In the genomic region with DNA sequence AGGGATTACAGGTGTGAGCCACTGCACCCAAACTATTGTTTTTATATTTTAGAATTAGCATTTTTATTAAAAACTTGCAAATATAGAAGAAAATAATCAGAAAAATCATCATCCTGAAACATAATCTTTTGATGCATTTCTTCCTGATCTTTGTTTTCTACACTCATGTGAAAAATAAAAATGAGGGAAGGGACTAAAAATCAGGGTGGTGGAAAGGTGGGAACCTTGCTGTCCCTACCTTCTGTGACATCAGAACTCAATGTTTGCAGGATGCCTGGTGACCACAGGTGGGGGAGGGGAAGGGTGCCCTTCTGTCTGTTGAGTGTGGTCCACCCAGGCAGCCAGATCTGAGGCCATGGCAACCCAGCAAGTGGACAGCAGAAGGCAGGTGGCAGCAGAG, we compare ENCODE assay signal across 30 cellular contexts. TPM values are rescaled to one million over a fixed set of nuclear protein-coding genes. Genes with fewer than 3 reads are reported as not detected.
DNase-seq lines count a peak whose midpoint lies in the region; ATAC-seq and TF ChIP-seq lines count a peak whose summit lies in the region.
"Had no signal": no experiment of that assay in that cellular context is flagged by ENCODE, and none has a peak within 500 bp of the region (broad histone marks: within the 10 kb centered on the region; RNA-seq: fewer than 3 reads in every experiment).

Gene SMIM23 (plus strand): TSS at position 301 of the 400 bp plus-strand sequence. CDS start 55 bp downstream, at position 356.

- H3K79me1 ChIP-seq in neuronal stem cell (ENCODE audit: low read depth, low read length): no peaks in the 10 kb centered on the region

- H3K4me1 Mint-ChIP-seq in chondrocyte (ENCODE audit: low read depth): peaks cover 3% of the 10 kb centered on the region
- H3K4me1 Mint-ChIP-seq: IgD-negative memory B cell, T-cell had no signal

- H3K27me3 Mint-ChIP-seq in chondrocyte (ENCODE audit: low read depth): peaks cover 18% of the 10 kb centered on the region

- peak within 1 kb of the TSS; percentile 63 for H2AK5ac ChIP-seq in neuronal stem cell (ENCODE audit: low read depth, low read length)

- no peak within 1 kb of the TSS for H2BK120ac ChIP-seq in neuronal stem cell (ENCODE audit: low read depth, low read length)

- peak within 1 kb of the TSS; percentile 6 for H2BK12ac ChIP-seq in neuronal stem cell (ENCODE audit: low read length)

- H3K9me3 Mint-ChIP-seq in chondrocyte (ENCODE audit: low read depth): no peaks in the 10 kb centered on the region
- H3K9me3 Mint-ChIP-seq: CD4-positive, alpha-beta T cell; T-cell had no signal

- no peak within 1 kb of the TSS for H2AFZ ChIP-seq in neuronal stem cell (ENCODE audit: low read length)

- no peak for TF ChIP-seq CTCF in coronary artery (IDR thresholded peaks at IDR 0.05)
- TF ChIP-seq CTCF in chondrocyte (IDR thresholded peaks at IDR 0.05): no peak

- H3K14ac ChIP-seq in neuronal stem cell (ENCODE audit: low read length): peak within 1 kb of the TSS; percentile 57

- no peaks in the 10 kb centered on the region for H3K9me3 ChIP-seq in neuronal stem cell (replicated peaks in 1 of 2; ENCODE audit: control insufficient read depth in 2 of 2, insufficient read depth in 1 of 2, low read depth in 1 of 2, low read length in 2 of 2)
- H3K9me3 ChIP-seq: A549 had no signal

- ATAC-seq in GM21360 (IDR thresholded peaks at IDR 0.05; ENCODE audit: unreplicated experiment): no peak
- ATAC-seq: A549, GM12878, HCT116, T-cell had no signal

- H4K91ac ChIP-seq in neuronal stem cell (ENCODE audit: low read depth, low read length, poor library complexity): no peak within 1 kb of the TSS

- peak; percentile 75 for DNase-seq in COLO668 (lab: John Stamatoyannopoulos, UW; ENCODE audit: unreplicated experiment)
- peak; percentile 76 for DNase-seq in DMS53 treated with DMSO at 0.1 percent for 48 hours (lab: John Stamatoyannopoulos, UW; ENCODE audit: unreplicated experiment)
- peak; percentile 39 for DNase-seq in NCI-H510A treated with DMSO at 0.1 percent for 48 hours (lab: John Stamatoyannopoulos, UW)
- DNase-seq in neuronal stem cell (ENCODE audit: low spot score): no peak
- no peak for DNase-seq in coronary artery (ENCODE audit: low spot score)
- DNase-seq in chondrocyte (ENCODE audit: low spot score): no peak
- DNase-seq: AML-193; CD4-positive, alpha-beta T cell; COR-L47; DMS79; EL; GDM1; MM.1S; NCI-H1436; NCI-H1930; NCI-H345; NCI-H524 treated with DMSO at 0.1 percent for 48 hours; Right ventricle myocardium superior; RPMI8226; T-cell had no signal

- H3K4me3 Mint-ChIP-seq in chondrocyte (ENCODE audit: unreplicated experiment): no peak within 1 kb of the TSS
- H3K4me3 Mint-ChIP-seq: CD4-positive, alpha-beta T cell; IgD-negative memory B cell; T-cell had no signal

- no peaks in the 10 kb centered on the region for H3K36me3 Mint-ChIP-seq in chondrocyte (ENCODE audit: low read depth)
- H3K36me3 Mint-ChIP-seq: IgD-negative memory B cell, T-cell had no signal

- H3K4me1 ChIP-seq in neuronal stem cell (ENCODE audit: control insufficient read depth in 2 of 2, insufficient read depth in 1 of 2, low read depth in 1 of 2, low read length in 2 of 2): no peaks in the 10 kb centered on the region
- H3K4me1 ChIP-seq: BLaER1 treated with 17β-estradiol and CSF1 and Interleukin-3, amounts not matched to agents 10 nM and 100 nM had no signal

- H3K18ac ChIP-seq in neuronal stem cell (ENCODE audit: low read length): no peak within 1 kb of the TSS

- no peak within 1 kb of the TSS for H3K4ac ChIP-seq in neuronal stem cell (ENCODE audit: low read length)

- no peak within 1 kb of the TSS for H3K4me3 ChIP-seq in neuronal stem cell (ENCODE audit: low read length in 2 of 2)
- no peak within 1 kb of the TSS for H3K4me3 ChIP-seq in coronary artery
- H3K4me3 ChIP-seq: A549; BLaER1 treated with 17β-estradiol and CSF1 and Interleukin-3, amounts not matched to agents 10 nM and 100 nM; GM12878 had no signal

- no peak within 1 kb of the TSS for H2BK15ac ChIP-seq in neuronal stem cell (ENCODE audit: low read length)

- H3K23ac ChIP-seq in neuronal stem cell (ENCODE audit: low read depth, low read length, poor library complexity): no peak within 1 kb of the TSS

- peak within 1 kb of the TSS; percentile 30 for H3K9ac ChIP-seq in neuronal stem cell (ENCODE audit: low read depth, low read length, poor library complexity)
- H3K9ac ChIP-seq: BLaER1 treated with 17β-estradiol and CSF1 and Interleukin-3, amounts not matched to agents 10 nM and 100 nM; KMS-11 had no signal

- H3K27ac ChIP-seq in neuronal stem cell (replicated peaks; ENCODE audit: low read length) (no peak within 1 kb of the TSS), coronary artery (no peak within 1 kb of the TSS)
- H3K27ac ChIP-seq: A549; BLaER1 treated with 17β-estradiol and CSF1 and Interleukin-3, amounts not matched to agents 10 nM and 100 nM; KMS-11 had no signal

- no peak within 1 kb of the TSS for H3K27ac Mint-ChIP-seq in chondrocyte (ENCODE audit: unreplicated experiment)
- H3K27ac Mint-ChIP-seq: CD4-positive, alpha-beta T cell; IgD-negative memory B cell; T-cell had no signal

- no peak within 1 kb of the TSS for H3K4me2 ChIP-seq in neuronal stem cell (ENCODE audit: insufficient read depth, low read length, poor library complexity, severe bottlenecking)
- H3K4me2 ChIP-seq: A549; BLaER1 treated with 17β-estradiol and CSF1 and Interleukin-3, amounts not matched to agents 10 nM and 100 nM; KMS-11 had no signal

- H3K27me3 ChIP-seq in neuronal stem cell (ENCODE audit: control insufficient read depth in 3 of 3, insufficient read depth in 3 of 3, low read depth in 1 of 3, low read length in 3 of 3): no peaks in the 10 kb centered on the region
- H3K27me3 ChIP-seq: BLaER1 treated with 17β-estradiol and CSF1 and Interleukin-3, amounts not matched to agents 10 nM and 100 nM had no signal

- H2BK5ac ChIP-seq in neuronal stem cell (ENCODE audit: low read length): no peak within 1 kb of the TSS

- H3K36me3 ChIP-seq in neuronal stem cell (replicated peaks in 1 of 2; ENCODE audit: control insufficient read depth in 2 of 2, insufficient read depth in 2 of 2, low read length in 2 of 2): no peaks in the 10 kb centered on the region
- H3K36me3 ChIP-seq: BLaER1 treated with 17β-estradiol and CSF1 and Interleukin-3, amounts not matched to agents 10 nM and 100 nM had no signal

- no peak within 1 kb of the TSS for H4K8ac ChIP-seq in neuronal stem cell (ENCODE audit: low read depth, low read length)

RNA-seq across cellular contexts. Expression of gene SMIM23, which starts in this region (rescaled TPM):
- polyA plus RNA-seq in neuronal stem cell (2013, experiment 1 of 2): not detected
- polyA plus RNA-seq in neuronal stem cell (2013, experiment 2 of 2): not detected
- total RNA-seq in chondrocyte: not detected in 3 replicates
- total RNA-seq: CD4-positive, alpha-beta T cell; GM12878; H4; Right ventricle myocardium superior; SK-MEL-5; T-cell; T-helper 2 cell treated with Interferon-gamma antibody and Interleukin-4, amounts not matched to agents 100 ng/mL and 5 ng/mL, for 36 hours had no signal
- polyA plus RNA-seq: A549, GM12878, IgD-negative memory B cell had no signal

Comparison
In these comparisons a context has a peak if more than half of its experiments do, and no peak if none do; other contexts are left out.
1. DNase-seq: peak in COLO668 (single experiment), DMS53 treated with DMSO at 0.1 percent for 48 hours (single experiment) and NCI-H510A treated with DMSO at 0.1 percent for 48 hours (single experiment); none in neuronal stem cell (single experiment), coronary artery (single experiment) and chondrocyte (single experiment).